Comparison of ENCODE assay signal across 16 cellular contexts in the genomic region with DNA sequence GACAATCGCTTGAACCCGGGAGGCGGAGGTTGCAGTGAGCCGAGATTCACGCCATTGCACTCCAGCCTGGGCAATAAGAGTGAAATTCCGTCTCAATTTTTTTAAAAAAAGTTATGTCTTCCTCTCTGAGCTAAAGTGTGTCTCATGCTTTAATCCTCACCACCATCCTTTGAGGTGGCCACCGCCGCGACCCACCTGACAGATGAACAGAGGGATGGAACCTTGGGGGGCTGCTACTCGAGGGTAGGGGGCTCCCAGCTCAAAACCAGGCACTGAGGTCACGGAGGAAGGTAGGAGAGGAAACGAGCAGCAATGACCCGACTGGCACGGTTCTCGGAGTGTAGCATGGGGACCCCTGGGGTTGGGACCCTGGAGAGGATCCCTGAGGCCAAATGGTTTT.
DNase-seq lines count a peak whose midpoint lies in the region; ATAC-seq and TF ChIP-seq lines count a peak whose summit lies in the region.
"Had no signal": no experiment of that assay in that cellular context is flagged by ENCODE, and none has a peak within 500 bp of the region (broad histone marks: within the 10 kb centered on the region; RNA-seq: fewer than 3 reads in every experiment).

No MANE protein-coding gene starts in this region.

- H3K36me3 ChIP-seq in BLaER1, result peaks cover 58% of the 10 kb centered on the region
- peaks cover 43 to 68% (median 56%) of the 10 kb centered on the region in 11 experiments for H3K36me3 ChIP-seq in BLaER1 treated with 17β-estradiol and CSF1 and Interleukin-3, amounts not matched to agents 10 nM and 100 nM

- no peak for TF ChIP-seq CTCF in RWPE1 (conservative IDR thresholded peaks at IDR 0.05; ENCODE audit: low read depth)

- peak overlapping the region; percentile 76 for H3K4me2 ChIP-seq in BLaER1
- peak overlapping the region in 10 of 11 experiments; percentile 56 to 95 (median 86); a peak in 20 of 22 replicates for H3K4me2 ChIP-seq in BLaER1 treated with 17β-estradiol and CSF1 and Interleukin-3, amounts not matched to agents 10 nM and 100 nM
- H3K4me2 ChIP-seq: GM23338 had no signal

- no peak overlapping the region for H3K9ac ChIP-seq in BLaER1
- 0 out of 22 replicates have a peak overlapping the region, but pooled peaks of 1 of the 11 experiments have one; percentile 7 for H3K9ac ChIP-seq in BLaER1 treated with 17β-estradiol and CSF1 and Interleukin-3, amounts not matched to agents 10 nM and 100 nM

- H3K4me1 ChIP-seq in BLaER1, result peaks cover 51% of the 10 kb centered on the region
- peaks cover 44 to 55% (median 46%) of the 10 kb centered on the region in 10 experiments for H3K4me1 ChIP-seq in BLaER1 treated with 17β-estradiol and CSF1 and Interleukin-3, amounts not matched to agents 10 nM and 100 nM
- H3K4me1 ChIP-seq: HAP-1 had no signal

- DNase-seq in RWPE1 (ENCODE audit: low spot score) (no peak), NCI-H510A (lab: John Stamatoyannopoulos, UW) (no peak), Kasumi-1 (lab: John Stamatoyannopoulos, UW) (no peak)
- DNase-seq: CD4-positive, alpha-beta T cell; CD8-positive, alpha-beta memory T cell; DMS 273 treated with DMSO at 0.1 percent for 48 hours; DMS79; EL; GDM1; HFFc6 had no signal

- POLR2A ChIA-PET in RWPE1 (lab: Yijun Ruan, JAX; ENCODE audit: low non-redundant PET), result no interaction called here

- peaks cover 35% of the 10 kb centered on the region for H4K20me1 ChIP-seq in BLaER1
- peaks cover 21 to 99% (median 29%) of the 10 kb centered on the region in 11 experiments; a peak in 21 of 22 replicates for H4K20me1 ChIP-seq in BLaER1 treated with 17β-estradiol and CSF1 and Interleukin-3, amounts not matched to agents 10 nM and 100 nM

- no peak overlapping the region for H3K27ac ChIP-seq in BLaER1
- H3K27ac ChIP-seq in BLaER1 treated with 17β-estradiol and CSF1 and Interleukin-3, amounts not matched to agents 10 nM and 100 nM, result no peak overlapping the region
- peak overlapping the region; percentile 100 for H3K27ac ChIP-seq in RWPE1

- H3K4me3 ChIP-seq in BLaER1, result no peak overlapping the region
- H3K4me3 ChIP-seq in BLaER1 treated with 17β-estradiol and CSF1 and Interleukin-3, amounts not matched to agents 10 nM and 100 nM, result no peak overlapping the region
- H3K4me3 ChIP-seq: GM12878, GM23338, HAP-1 had no signal

- no peak for ATAC-seq in HG02852 (IDR thresholded peaks at IDR 0.05; ENCODE audit: unreplicated experiment)
- ATAC-seq: GM12878, GM23338 had no signal

- CTCF ChIA-PET in RWPE1 (lab: Yijun Ruan, JAX), result no interaction called here

- no peaks in the 10 kb centered on the region for H3K27me3 ChIP-seq in BLaER1
- H3K27me3 ChIP-seq in BLaER1 treated with 17β-estradiol and CSF1 and Interleukin-3, amounts not matched to agents 10 nM and 100 nM, result no peaks in the 10 kb centered on the region

- H3K9me3 ChIP-seq in BLaER1, result no peaks in the 10 kb centered on the region
- no peaks in the 10 kb centered on the region for H3K9me3 ChIP-seq in BLaER1 treated with 17β-estradiol and CSF1 and Interleukin-3, amounts not matched to agents 10 nM and 100 nM (replicated peaks in 1 of 11)
- H3K9me3 ChIP-seq: HAP-1 had no signal
